In genomic region chr17:2709173-2709661, GRCh38 we compare ENCODE assay signal across 1 cellular context.
TF ChIP-seq lines count a peak whose summit lies in the region.

No MANE protein-coding gene starts in this region.

TF ChIP-seq in WTC11, 78 proteins besides CTCF, POLR2A, EP300 and RAD21 (continued from another document):
- TF ChIP-seq, protein P1, sequence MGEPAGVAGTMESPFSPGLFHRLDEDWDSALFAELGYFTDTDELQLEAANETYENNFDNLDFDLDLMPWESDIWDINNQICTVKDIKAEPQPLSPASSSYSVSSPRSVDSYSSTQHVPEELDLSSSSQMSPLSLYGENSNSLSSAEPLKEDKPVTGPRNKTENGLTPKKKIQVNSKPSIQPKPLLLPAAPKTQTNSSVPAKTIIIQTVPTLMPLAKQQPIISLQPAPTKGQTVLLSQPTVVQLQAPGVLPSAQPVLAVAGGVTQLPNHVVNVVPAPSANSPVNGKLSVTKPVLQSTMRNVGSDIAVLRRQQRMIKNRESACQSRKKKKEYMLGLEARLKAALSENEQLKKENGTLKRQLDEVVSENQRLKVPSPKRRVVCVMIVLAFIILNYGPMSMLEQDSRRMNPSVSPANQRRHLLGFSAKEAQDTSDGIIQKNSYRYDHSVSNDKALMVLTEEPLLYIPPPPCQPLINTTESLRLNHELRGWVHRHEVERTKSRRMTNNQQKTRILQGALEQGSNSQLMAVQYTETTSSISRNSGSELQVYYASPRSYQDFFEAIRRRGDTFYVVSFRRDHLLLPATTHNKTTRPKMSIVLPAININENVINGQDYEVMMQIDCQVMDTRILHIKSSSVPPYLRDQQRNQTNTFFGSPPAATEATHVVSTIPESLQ (CRISPR knock-in tag; IDR thresholded peaks at IDR 0.05): no peak
- TF ChIP-seq SOX15 (CRISPR knock-in tag; IDR thresholded peaks at IDR 0.05) (no peak), HMGA2 (CRISPR knock-in tag; IDR thresholded peaks at IDR 0.05) (no peak), ELF4 (CRISPR knock-in tag; IDR thresholded peaks at IDR 0.05; ENCODE audit: low read depth) (no peak), ZNF263 (CRISPR knock-in tag; IDR thresholded peaks at IDR 0.05; ENCODE audit: low read depth) (no peak), ESRRA (CRISPR knock-in tag; IDR thresholded peaks at IDR 0.05; ENCODE audit: borderline replicate concordance) (no peak), TCF7 (CRISPR knock-in tag; IDR thresholded peaks at IDR 0.05; ENCODE audit: low read depth) (no peak), CREM (CRISPR knock-in tag; IDR thresholded peaks at IDR 0.05) (no peak), FOXP1 (CRISPR knock-in tag; IDR thresholded peaks at IDR 0.05; ENCODE audit: borderline replicate concordance) (peak; percentile 37; the same call in 1 of the 2 replicates), ZNF232 (CRISPR knock-in tag; IDR thresholded peaks at IDR 0.05) (no peak), NFE2L1 (CRISPR knock-in tag; IDR thresholded peaks at IDR 0.05) (no peak), ZNF423 (CRISPR knock-in tag; IDR thresholded peaks at IDR 0.05) (0 out of 2 replicates have a peak, but pooled peaks have one; percentile 27), NFATC4 (CRISPR knock-in tag; IDR thresholded peaks at IDR 0.05) (no peak)
- TF ChIP-seq, protein P2, sequence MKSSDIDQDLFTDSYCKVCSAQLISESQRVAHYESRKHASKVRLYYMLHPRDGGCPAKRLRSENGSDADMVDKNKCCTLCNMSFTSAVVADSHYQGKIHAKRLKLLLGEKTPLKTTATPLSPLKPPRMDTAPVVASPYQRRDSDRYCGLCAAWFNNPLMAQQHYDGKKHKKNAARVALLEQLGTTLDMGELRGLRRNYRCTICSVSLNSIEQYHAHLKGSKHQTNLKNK (CRISPR knock-in tag; IDR thresholded peaks at IDR 0.05): no peak
- TF ChIP-seq, protein P3, sequence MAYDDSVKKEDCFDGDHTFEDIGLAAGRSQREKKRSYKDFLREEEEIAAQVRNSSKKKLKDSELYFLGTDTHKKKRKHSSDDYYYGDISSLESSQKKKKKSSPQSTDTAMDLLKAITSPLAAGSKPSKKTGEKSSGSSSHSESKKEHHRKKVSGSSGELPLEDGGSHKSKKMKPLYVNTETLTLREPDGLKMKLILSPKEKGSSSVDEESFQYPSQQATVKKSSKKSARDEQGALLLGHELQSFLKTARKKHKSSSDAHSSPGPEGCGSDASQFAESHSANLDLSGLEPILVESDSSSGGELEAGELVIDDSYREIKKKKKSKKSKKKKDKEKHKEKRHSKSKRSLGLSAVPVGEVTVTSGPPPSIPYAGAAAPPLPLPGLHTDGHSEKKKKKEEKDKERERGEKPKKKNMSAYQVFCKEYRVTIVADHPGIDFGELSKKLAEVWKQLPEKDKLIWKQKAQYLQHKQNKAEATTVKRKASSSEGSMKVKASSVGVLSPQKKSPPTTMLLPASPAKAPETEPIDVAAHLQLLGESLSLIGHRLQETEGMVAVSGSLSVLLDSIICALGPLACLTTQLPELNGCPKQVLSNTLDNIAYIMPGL (CRISPR knock-in tag; IDR thresholded peaks at IDR 0.05): no peak
TF ChIP-seq in WTC11: peak in this region for 2.
